Comparison of ENCODE assay signal across 13 cellular contexts in genomic region chr14:58082011-58082410, GRCh38.
DNase-seq lines count a peak whose midpoint lies in the region; ATAC-seq and TF ChIP-seq lines count a peak whose summit lies in the region.
"Had no signal": no experiment of that assay in that cellular context is flagged by ENCODE, and none has a peak within 500 bp of the region (broad histone marks: within the 10 kb centered on the region; RNA-seq: fewer than 3 reads in every experiment).

No MANE protein-coding gene starts in this region.

- DNase-seq in ACHN (peak; percentile 19), NCI-H226 (peak; percentile 46), coronary artery (ENCODE audit: low spot score) (no peak), mesothelial cell of epicardium (ENCODE audit: low spot score in 2 of 2, unreplicated experiment in 2 of 2) (no peak), globus pallidus (ENCODE audit: low spot score) (no peak), lower lobe of right lung (no peak)
- DNase-seq: effector memory CD4-positive, alpha-beta T cell; NCI-H1105 treated with DMSO at 0.1 percent for 48 hours had no signal

- ATAC-seq in GM21786 (IDR thresholded peaks at IDR 0.05; ENCODE audit: unreplicated experiment), result no peak
- no peak for ATAC-seq in lower lobe of right lung
- no peak for ATAC-seq in GM21737 (IDR thresholded peaks at IDR 0.05; ENCODE audit: unreplicated experiment)
- ATAC-seq: stimulated activated effector memory CD8-positive, alpha-beta T cell treated with anti-CD3 and anti-CD28 coated beads, Interleukin-12 subunit alpha, Interleukin-12 subunit beta, amount 100 ng/mL, for 72 hours had no signal

- peak overlapping the region; percentile 39 to 68 for H3K27ac ChIP-seq in coronary artery
- H3K27ac ChIP-seq in lower lobe of right lung, result no peak overlapping the region
- H3K27ac ChIP-seq: parathyroid adenoma had no signal

- H3K27me3 Mint-ChIP-seq in mesothelial cell of epicardium (ENCODE audit: low read depth), result peaks cover 4% of the 10 kb centered on the region

- intact Hi-C loops in lower lobe of right lung (cut with DNase I), result no loop called here

- H3K36me3 Mint-ChIP-seq in mesothelial cell of epicardium, result no peaks in the 10 kb centered on the region
- H3K36me3 Mint-ChIP-seq: memory B cell; stimulated activated effector memory CD8-positive, alpha-beta T cell treated with anti-CD3 and anti-CD28 coated beads, Interleukin-12 subunit alpha, Interleukin-12 subunit beta, amount 100 ng/mL, for 72 hours had no signal

- in situ Hi-C loops in ACHN (cut with HindIII; ENCODE audit: low pct_ligation_motif_present, low pct_unique_long_range_greater_than_20kb, low sequenced_read_pairs), result no loop called here

- peak overlapping the region; percentile 51 for H3K27ac Mint-ChIP-seq in mesothelial cell of epicardium
- H3K27ac Mint-ChIP-seq: memory B cell; stimulated activated effector memory CD8-positive, alpha-beta T cell treated with anti-CD3 and anti-CD28 coated beads, Interleukin-12 subunit alpha, Interleukin-12 subunit beta, amount 100 ng/mL, for 72 hours had no signal

- TF ChIP-seq CTCF in coronary artery (IDR thresholded peaks at IDR 0.05) (no peak), mesothelial cell of epicardium (IDR thresholded peaks at IDR 0.05; ENCODE audit: unreplicated experiment) (no peak), lower lobe of right lung (IDR thresholded peaks at IDR 0.05) (no peak)

- no peaks in the 10 kb centered on the region for H3K9me3 Mint-ChIP-seq in mesothelial cell of epicardium
- H3K9me3 Mint-ChIP-seq: memory B cell; stimulated activated effector memory CD8-positive, alpha-beta T cell treated with anti-CD3 and anti-CD28 coated beads, Interleukin-12 subunit alpha, Interleukin-12 subunit beta, amount 100 ng/mL, for 72 hours had no signal

- H3K4me3 ChIP-seq in coronary artery (no peak overlapping the region), lower lobe of right lung (no peak overlapping the region)

- H3K4me1 Mint-ChIP-seq in mesothelial cell of epicardium, result peaks cover 26% of the 10 kb centered on the region
- H3K4me1 Mint-ChIP-seq: memory B cell; stimulated activated effector memory CD8-positive, alpha-beta T cell treated with anti-CD3 and anti-CD28 coated beads, Interleukin-12 subunit alpha, Interleukin-12 subunit beta, amount 100 ng/mL, for 72 hours had no signal

- no peaks in the 10 kb centered on the region for H3K36me3 ChIP-seq in lower lobe of right lung

- H3K9me3 ChIP-seq in lower lobe of right lung, result no peaks in the 10 kb centered on the region

- H3K27me3 ChIP-seq in lower lobe of right lung (ENCODE audit: low read depth), result no peaks in the 10 kb centered on the region

- no peaks in the 10 kb centered on the region for H3K4me1 ChIP-seq in lower lobe of right lung
- H3K4me1 ChIP-seq: parathyroid adenoma had no signal

- H3K4me3 Mint-ChIP-seq in mesothelial cell of epicardium, result no peak overlapping the region
- H3K4me3 Mint-ChIP-seq: memory B cell; stimulated activated effector memory CD8-positive, alpha-beta T cell treated with anti-CD3 and anti-CD28 coated beads, Interleukin-12 subunit alpha, Interleukin-12 subunit beta, amount 100 ng/mL, for 72 hours had no signal

Comparison
In these comparisons a context has a peak if more than half of its experiments do, and no peak if none do; other contexts are left out.
1. DNase-seq: peak in ACHN (single experiment) and NCI-H226 (single experiment); none in coronary artery (single experiment), mesothelial cell of epicardium (0 of 2), globus pallidus (single experiment) and lower lobe of right lung (single experiment).